9 cellular contexts compared by ENCODE assay signal in the genomic region with DNA sequence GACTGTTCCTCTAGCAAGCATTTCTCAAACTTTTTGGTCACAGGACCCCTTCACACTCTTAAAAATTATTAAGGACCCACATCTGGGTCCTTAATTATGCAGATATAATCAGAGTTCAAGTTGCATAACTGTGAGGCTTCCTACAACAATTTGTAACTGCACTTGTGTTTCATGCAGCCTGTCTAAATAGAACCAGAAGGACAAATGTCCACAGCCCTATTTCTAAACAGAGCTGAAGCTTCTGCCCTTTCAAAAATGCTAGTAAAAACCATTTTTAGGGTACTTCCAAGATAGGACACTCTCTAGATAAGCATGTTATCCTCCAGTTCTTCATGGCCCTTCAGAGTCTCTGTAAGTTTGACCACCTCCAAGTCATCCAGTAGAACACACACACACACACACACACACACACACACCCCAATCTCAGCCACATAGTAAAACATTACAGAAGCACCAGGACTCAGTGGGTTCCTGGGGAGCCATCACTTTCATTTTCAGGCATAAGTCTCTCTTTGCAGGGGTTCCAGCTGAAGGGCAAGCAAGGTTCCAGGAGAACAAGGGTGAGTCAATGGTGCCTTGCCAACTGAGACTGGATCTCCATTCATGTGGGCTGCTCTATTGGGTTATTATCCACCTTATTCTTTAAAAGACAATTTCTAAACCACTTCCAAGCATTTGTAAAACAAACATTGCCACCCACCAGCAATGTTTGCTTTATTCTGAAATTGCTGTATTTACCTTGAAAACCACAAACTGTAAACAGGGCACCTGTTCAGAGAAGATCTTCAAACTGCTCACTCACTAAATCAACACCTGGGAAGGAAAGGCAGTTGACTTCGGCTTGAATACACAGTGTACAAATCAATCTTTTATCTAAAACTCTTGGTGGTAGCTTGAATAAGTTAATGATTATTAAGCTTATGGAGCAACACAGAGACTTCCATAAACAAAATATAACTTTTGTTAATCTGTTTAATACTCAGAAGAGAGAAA.
A peak's percentile ranks its signal among the peaks of the same experiment; 100 is the strongest.
DNase-seq lines count a peak whose midpoint lies in the region; ATAC-seq, FAIRE-seq and TF ChIP-seq lines count a peak whose summit lies in the region.
"Had no signal": no experiment of that assay in that cellular context is flagged by ENCODE, and none has a peak within 500 bp of the region (broad histone marks: within the 10 kb centered on the region; RNA-seq: fewer than 3 reads in every experiment).

No MANE protein-coding gene starts in this region.

- TF ChIP-seq CTCF in A549 (IDR thresholded peaks at IDR 0.05) (no peak), omental fat pad (IDR thresholded peaks at IDR 0.05) (no peak)

- CTCF ChIA-PET in A549 (lab: Yijun Ruan, JAX) = interaction anchor here (0.6 to 1.0 kb wide), 5 partner anchors 9 to 1330 kb away, joined by 3 to 4 read pairs (median 3); no protein-coding TSS in a partner anchor

- peak; percentile 62 to 68; a peak in 2 of 5 replicates for TF ChIP-seq EP300 in A549 (IDR thresholded peaks at IDR 0.05)

- H3K4me2 ChIP-seq in A549 = peak overlapping the region; percentile 56

- 0% methylated on average over 1 of the region's 1 CpG for WGBS in A549 (ENCODE audit: missing lambda C conversion rate)

- POLR2A ChIA-PET in A549 (lab: Yijun Ruan, JAX) = interaction anchor here (1.0 kb wide), 1 partner anchor 65 kb away, joined by 3 read pairs; the partner anchor contains the start of gene ITPR2

- no peaks in the 10 kb centered on the region for H3K9me3 ChIP-seq in A549

- DNase-seq in A549 (ENCODE audit: low read depth in 1 of 2, low spot score in 1 of 2) (peak in 1 of 2 experiments; percentile 89), SW480 (ENCODE audit: low spot score) (peak; percentile 100), NCI-H1048 (lab: John Stamatoyannopoulos, UW) (no peak), omental fat pad (ENCODE audit: low spot score) (no peak), islet precursor cell (no peak)
- no peak for DNase-seq in activated CD8-positive, alpha-beta memory T cell treated with anti-CD3 and anti-CD28 coated beads for 24 hours
- DNase-seq: T-helper 1 cell had no signal

- H3K4me1 ChIP-seq in A549 = peaks cover 19% of the 10 kb centered on the region

- TF ChIP-seq RAD21 in A549 (conservative IDR thresholded peaks at IDR 0.05 in 1 of 2, IDR thresholded peaks at IDR 0.05 in 1 of 2) = no peak

- no peak overlapping the region for H3K4me3 ChIP-seq in A549

- no peak overlapping the region for H3K27ac ChIP-seq in A549

- peak; percentile 85 to 87 for ATAC-seq in A549
- peak; percentile 56 for ATAC-seq in GM19351 (IDR thresholded peaks at IDR 0.05; ENCODE audit: unreplicated experiment)
- peak; percentile 64 for ATAC-seq in HG03108 (IDR thresholded peaks at IDR 0.05; ENCODE audit: unreplicated experiment)
- no peak for ATAC-seq in omental fat pad (ENCODE audit: low FRiP score)

- FAIRE-seq in A549 (lab: Jason Lieb, UNC) = no peak

- TF ChIP-seq POLR2A in A549 (IDR thresholded peaks at IDR 0.05; ENCODE audit: low read length) = no peak

TF ChIP-seq in A549, 52 proteins besides CTCF, POLR2A, EP300 and RAD21:
- TF ChIP-seq CEBPB (IDR thresholded peaks at IDR 0.05) (peak; percentile 69 to 80), MAZ (IDR thresholded peaks at IDR 0.05; ENCODE audit: borderline replicate concordance, low read depth, low read length) (no peak), CHD2 (IDR thresholded peaks at IDR 0.05; ENCODE audit: low read length, partially characterized antibody) (no peak), ZFP36 (IDR thresholded peaks at IDR 0.05; ENCODE audit: borderline replicate concordance, partially characterized antibody) (peak; percentile 91), FOSB (CRISPR knock-in tag; IDR thresholded peaks at IDR 0.05) (peak; percentile 53; the same call in 1 of the 2 replicates), GATA3 (IDR thresholded peaks at IDR 0.05; ENCODE audit: borderline replicate concordance) (peak; percentile 97), HOXB5 (CRISPR knock-in tag; IDR thresholded peaks at IDR 0.05) (0 out of 2 replicates have a peak, but pooled peaks have one; percentile 51), JUNB (IDR thresholded peaks at IDR 0.05) (peak; percentile 76), BCL3 (IDR thresholded peaks at IDR 0.05) (peak; percentile 94; the same call in 2 of the 3 replicates), FOSL2 (IDR thresholded peaks at IDR 0.05) (0 out of 2 replicates have a peak, but pooled peaks have one; percentile 50), FOSL2 (CRISPR knock-in tag; IDR thresholded peaks at IDR 0.05) (peak; percentile 77), ATOH8 (CRISPR knock-in tag; IDR thresholded peaks at IDR 0.05; ENCODE audit: low read depth) (0 out of 2 replicates have a peak, but pooled peaks have one; percentile 47), HDAC2 (IDR thresholded peaks at IDR 0.05) (no peak), NFE2L2 (conservative IDR thresholded peaks at IDR 0.05; ENCODE audit: low read length) (peak; percentile 23; the same call in 1 of the 2 replicates), FOXS1 (CRISPR knock-in tag; IDR thresholded peaks at IDR 0.05) (peak; percentile 92; the same call in 1 of the 2 replicates), HOXB13 (CRISPR knock-in tag; IDR thresholded peaks at IDR 0.05; ENCODE audit: low read depth) (0 out of 2 replicates have a peak, but pooled peaks have one; percentile 22), HES2 (IDR thresholded peaks at IDR 0.05) (peak; percentile 75), JUN (IDR thresholded peaks at IDR 0.05) (peak; percentile 96), EHF (CRISPR knock-in tag; IDR thresholded peaks at IDR 0.05) (0 out of 2 replicates have a peak, but pooled peaks have one; percentile 17), MAX (IDR thresholded peaks at IDR 0.05) (peak; percentile 44; the same call in 1 of the 2 replicates)
- TF ChIP-seq, protein P1, sequence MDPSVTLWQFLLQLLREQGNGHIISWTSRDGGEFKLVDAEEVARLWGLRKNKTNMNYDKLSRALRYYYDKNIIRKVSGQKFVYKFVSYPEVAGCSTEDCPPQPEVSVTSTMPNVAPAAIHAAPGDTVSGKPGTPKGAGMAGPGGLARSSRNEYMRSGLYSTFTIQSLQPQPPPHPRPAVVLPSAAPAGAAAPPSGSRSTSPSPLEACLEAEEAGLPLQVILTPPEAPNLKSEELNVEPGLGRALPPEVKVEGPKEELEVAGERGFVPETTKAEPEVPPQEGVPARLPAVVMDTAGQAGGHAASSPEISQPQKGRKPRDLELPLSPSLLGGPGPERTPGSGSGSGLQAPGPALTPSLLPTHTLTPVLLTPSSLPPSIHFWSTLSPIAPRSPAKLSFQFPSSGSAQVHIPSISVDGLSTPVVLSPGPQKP (IDR thresholded peaks at IDR 0.05; ENCODE audit: low read depth, low read length) = no peak
